Comparison of ENCODE assay signal across 12 cellular contexts in genomic region chr13:29954082-29955043, GRCh38.
A peak's percentile ranks its signal among the peaks of the same experiment; 100 is the strongest.
DNase-seq lines count a peak whose midpoint lies in the region; FAIRE-seq and TF ChIP-seq lines count a peak whose summit lies in the region.
"Had no signal": no experiment of that assay in that cellular context is flagged by ENCODE, and none has a peak within 500 bp of the region (broad histone marks: within the 10 kb centered on the region; RNA-seq: fewer than 3 reads in every experiment).

No MANE protein-coding gene starts in this region.

- H3K79me1 ChIP-seq in H1 (ENCODE audit: low read depth, low read length) = no peaks in the 10 kb centered on the region

- H2BK120ac ChIP-seq in H1 (replicated peaks; ENCODE audit: low read depth, low read length) = no peak overlapping the region

- WGBS in H1 (ENCODE audit: extremely low coverage in 1 of 2, insufficient coverage in 1 of 2, insufficient read length in 1 of 2, insufficient replicate concordance in 2 of 2, low coverage in 1 of 2, low lambda C conversion rate in 2 of 2, missing lambda C conversion rate in 1 of 2), 2 experiments = 91 to 100% methylated on average over 2 to 23 of the region's 23 CpGs

- TF ChIP-seq EP300 in H1 (IDR thresholded peaks at IDR 0.05; ENCODE audit: borderline replicate concordance in 1 of 2, low read depth in 2 of 2, low read length in 2 of 2) = no peak

- CTCF ChIA-PET in H1 (lab: Charles Lee; ENCODE audit: partially characterized antibody) = interaction anchor here (0.6 to 2.5 kb wide), 7 partner anchors 9 to 158 kb away, joined by 3 to 12 read pairs (median 3); no protein-coding TSS in a partner anchor

- H3K36me3 ChIP-seq in H1 (ENCODE audit: control insufficient read depth in 2 of 4, insufficient read depth in 4 of 4, low read length in 3 of 4) = no peaks in the 10 kb centered on the region
- H3K36me3 ChIP-seq in Karpas-422 (ENCODE audit: insufficient read depth, low read length) = no peaks in the 10 kb centered on the region

- no peak for TF ChIP-seq POLR2A in H1 (IDR thresholded peaks at IDR 0.05; ENCODE audit: control extremely low read depth in 1 of 2, low read depth in 2 of 2, low read length in 2 of 2)

- no peak for TF ChIP-seq RAD21 in H1 (IDR thresholded peaks at IDR 0.05 in 1 of 2, conservative IDR thresholded peaks at IDR 0.05 in 1 of 2; ENCODE audit: low read depth in 2 of 2, low read length in 2 of 2)

- no peak overlapping the region for H2BK12ac ChIP-seq in H1 (ENCODE audit: low read depth, low read length)

- no peak overlapping the region for H3K56ac ChIP-seq in H1 (replicated peaks; ENCODE audit: insufficient read length, low read depth, low read length)

- no peaks in the 10 kb centered on the region for H3K9me3 ChIP-seq in H1 (ENCODE audit: insufficient read depth in 2 of 2, low read depth in 1 of 2, low read length in 1 of 2)
- no peaks in the 10 kb centered on the region for H3K9me3 ChIP-seq in Karpas-422 (ENCODE audit: low read length)

- H3K9me2 ChIP-seq in Karpas-422 (replicated peaks; ENCODE audit: insufficient read depth, low read length) = no peaks in the 10 kb centered on the region

- peak overlapping the region; percentile 82; the same call in 1 of the 2 replicates for H2BK15ac ChIP-seq in H1 (ENCODE audit: low read length)

- H3K79me2 ChIP-seq in H1 (ENCODE audit: control insufficient read depth in 1 of 2, insufficient read depth in 2 of 2, low read length in 2 of 2) = no peaks in the 10 kb centered on the region
- no peaks in the 10 kb centered on the region for H3K79me2 ChIP-seq in Karpas-422 (ENCODE audit: low read length)

- TF ChIP-seq CTCF in H1 (IDR thresholded peaks at IDR 0.05; ENCODE audit: control extremely low read depth in 1 of 3, insufficient read depth in 1 of 3, low read depth in 1 of 3, low read length in 3 of 3) = no peak

- H3K4me1 ChIP-seq in H1 (replicated peaks in 1 of 4; ENCODE audit: control insufficient read depth in 3 of 4, insufficient read depth in 4 of 4, low read length in 3 of 4) (peaks cover 0 to 15% (median 5%) of the 10 kb centered on the region in 4 experiments; a peak in 4 of 7 replicates), Karpas-422 (ENCODE audit: low read length) (no peaks in the 10 kb centered on the region)

- no peak overlapping the region for H2AK5ac ChIP-seq in H1 (ENCODE audit: low read depth, low read length)

- FAIRE-seq in H1 (lab: Jason Lieb, UNC) = no peak

- no peak overlapping the region for H3K14ac ChIP-seq in H1 (ENCODE audit: insufficient read length)

- H3K27me3 ChIP-seq in H1 (replicated peaks in 1 of 4; ENCODE audit: control insufficient read depth in 3 of 4, extremely low read depth in 1 of 4, insufficient read depth in 3 of 4, low read length in 3 of 4) = no peaks in the 10 kb centered on the region
- H3K27me3 ChIP-seq in Karpas-422 (ENCODE audit: low read length) = no peaks in the 10 kb centered on the region

- H3K4ac ChIP-seq in H1 (replicated peaks; ENCODE audit: insufficient read length, low read depth, low read length) = no peak overlapping the region

- DNase-seq in T follicular helper cell (ENCODE audit: low read depth) = peak; percentile 28
- DNase-seq in activated CD8-positive, alpha-beta memory T cell treated with anti-CD3 and anti-CD28 coated beads, Interleukin-2, amount 50 U/mL, for 48 hours = peak; percentile 60
- no peak for DNase-seq in H1 (ENCODE audit: low read depth in 1 of 2, low spot score in 2 of 2)
- DNase-seq in stimulated activated CD8-positive, alpha-beta memory T cell treated with anti-CD3 and anti-CD28 coated beads, Interleukin-4, amount 100 ng/mL, for 48 hours = peak; percentile 54
- DNase-seq in GOT3 (lab: John Stamatoyannopoulos, UW) = no peak
- no peak for DNase-seq in Karpas-422
- DNase-seq in NCI-H146 (lab: John Stamatoyannopoulos, UW) = no peak
- DNase-seq in foreskin melanocyte = no peak
- DNase-seq: cerebellar nuclear complex, DMS153, NCI-H2227 treated with DMSO at 0.1 percent for 48 hours, Right ventricle myocardium superior had no signal

- no peak overlapping the region for H3K9ac ChIP-seq in H1 (replicated peaks in 1 of 4; ENCODE audit: extremely low read depth in 1 of 4, low read depth in 3 of 4, low read length in 3 of 4)
- H3K9ac ChIP-seq in Karpas-422 (ENCODE audit: low read length) = no peak overlapping the region

- H3K23ac ChIP-seq in H1 (ENCODE audit: insufficient read length) = no peak overlapping the region

- H3K23me2 ChIP-seq in H1 (ENCODE audit: low read depth, low read length) = no peaks in the 10 kb centered on the region

- POLR2A ChIA-PET in H1 (lab: Charles Lee; ENCODE audit: partially characterized antibody) = interaction anchor here (0.7 to 1.5 kb wide), 3 partner anchors 10 to 25 kb away, joined by 3 to 5 read pairs (median 3); no protein-coding TSS in a partner anchor

- no peak overlapping the region for H2BK5ac ChIP-seq in H1 (ENCODE audit: low read depth, low read length)

- no peak overlapping the region for H3K18ac ChIP-seq in H1 (ENCODE audit: extremely low read depth, low read length)

- no peak overlapping the region for H3K4me2 ChIP-seq in H1 (ENCODE audit: insufficient read depth in 1 of 2, low read depth in 2 of 2, low read length in 2 of 2)
- no peak overlapping the region for H3K4me2 ChIP-seq in Karpas-422 (ENCODE audit: low read depth, low read length, poor library complexity, severe bottlenecking)

- H3K27ac ChIP-seq in H1 (ENCODE audit: low read depth, low read length) = no peak overlapping the region
- H3K27ac ChIP-seq in Karpas-422 (ENCODE audit: low read length) = no peak overlapping the region

- no peak overlapping the region for H4K91ac ChIP-seq in H1 (replicated peaks; ENCODE audit: insufficient read length, low read length)

- H2AFZ ChIP-seq in H1 (ENCODE audit: low read length) (no peak overlapping the region), Karpas-422 (ENCODE audit: low read length) (no peak overlapping the region)

- no peak overlapping the region for H4K8ac ChIP-seq in H1 (ENCODE audit: extremely low read depth, insufficient read depth, low read length)

- H2BK20ac ChIP-seq in H1 (ENCODE audit: low read length) = no peak overlapping the region

- H4K5ac ChIP-seq in H1 (ENCODE audit: insufficient read length, low read depth, low read length) = no peak overlapping the region

- H4K20me1 ChIP-seq in H1 (replicated peaks in 1 of 2; ENCODE audit: control insufficient read depth in 1 of 2, insufficient read depth in 2 of 2, low read length in 2 of 2) (no peaks in the 10 kb centered on the region), Karpas-422 (ENCODE audit: insufficient read depth, low read depth, low read length) (no peaks in the 10 kb centered on the region)

- no peak overlapping the region for H3K4me3 ChIP-seq in H1 (ENCODE audit: extremely low read depth in 1 of 4, insufficient read depth in 2 of 4, low read depth in 3 of 4, low read length in 4 of 4)
- no peak overlapping the region for H3K4me3 ChIP-seq in Karpas-422 (ENCODE audit: low read length)

TF ChIP-seq in H1, 55 proteins besides CTCF, POLR2A, EP300 and RAD21:
- TF ChIP-seq KDM4A (IDR thresholded peaks at IDR 0.05; ENCODE audit: low read depth, low read length, severe bottlenecking) = no peak
- TF ChIP-seq POU5F1 (IDR thresholded peaks at IDR 0.05; ENCODE audit: low read depth, low read length) = no peak
- no peak for TF ChIP-seq YY1 (IDR thresholded peaks at IDR 0.05; ENCODE audit: low read depth, low read length)
- TF ChIP-seq CREB1 (IDR thresholded peaks at IDR 0.05) = no peak
- no peak for TF ChIP-seq CEBPB (IDR thresholded peaks at IDR 0.05; ENCODE audit: low read depth, low read length)
- TF ChIP-seq EGR1 (IDR thresholded peaks at IDR 0.05; ENCODE audit: borderline replicate concordance, low read depth, low read length) = no peak
- no peak for TF ChIP-seq SUZ12 (IDR thresholded peaks at IDR 0.05; ENCODE audit: low read length)
- TF ChIP-seq ATF2 (IDR thresholded peaks at IDR 0.05; ENCODE audit: low read length) = no peak
- no peak for TF ChIP-seq RXRA (IDR thresholded peaks at IDR 0.05; ENCODE audit: insufficient read depth, low read depth, low read length)

Comparison
In these comparisons a context has a peak if more than half of its experiments do, and no peak if none do; other contexts are left out.
1. DNase-seq: peak in T follicular helper cell (single experiment), activated CD8-positive, alpha-beta memory T cell treated with anti-CD3 and anti-CD28 coated beads, Interleukin-2, amount 50 U/mL, for 48 hours (single experiment) and stimulated activated CD8-positive, alpha-beta memory T cell treated with anti-CD3 and anti-CD28 coated beads, Interleukin-4, amount 100 ng/mL, for 48 hours (single experiment); none in H1 (0 of 2), GOT3 (single experiment), Karpas-422 (single experiment), NCI-H146 (single experiment) and foreskin melanocyte (single experiment).